1 cellular context compared by ENCODE assay signal in the genomic region with DNA sequence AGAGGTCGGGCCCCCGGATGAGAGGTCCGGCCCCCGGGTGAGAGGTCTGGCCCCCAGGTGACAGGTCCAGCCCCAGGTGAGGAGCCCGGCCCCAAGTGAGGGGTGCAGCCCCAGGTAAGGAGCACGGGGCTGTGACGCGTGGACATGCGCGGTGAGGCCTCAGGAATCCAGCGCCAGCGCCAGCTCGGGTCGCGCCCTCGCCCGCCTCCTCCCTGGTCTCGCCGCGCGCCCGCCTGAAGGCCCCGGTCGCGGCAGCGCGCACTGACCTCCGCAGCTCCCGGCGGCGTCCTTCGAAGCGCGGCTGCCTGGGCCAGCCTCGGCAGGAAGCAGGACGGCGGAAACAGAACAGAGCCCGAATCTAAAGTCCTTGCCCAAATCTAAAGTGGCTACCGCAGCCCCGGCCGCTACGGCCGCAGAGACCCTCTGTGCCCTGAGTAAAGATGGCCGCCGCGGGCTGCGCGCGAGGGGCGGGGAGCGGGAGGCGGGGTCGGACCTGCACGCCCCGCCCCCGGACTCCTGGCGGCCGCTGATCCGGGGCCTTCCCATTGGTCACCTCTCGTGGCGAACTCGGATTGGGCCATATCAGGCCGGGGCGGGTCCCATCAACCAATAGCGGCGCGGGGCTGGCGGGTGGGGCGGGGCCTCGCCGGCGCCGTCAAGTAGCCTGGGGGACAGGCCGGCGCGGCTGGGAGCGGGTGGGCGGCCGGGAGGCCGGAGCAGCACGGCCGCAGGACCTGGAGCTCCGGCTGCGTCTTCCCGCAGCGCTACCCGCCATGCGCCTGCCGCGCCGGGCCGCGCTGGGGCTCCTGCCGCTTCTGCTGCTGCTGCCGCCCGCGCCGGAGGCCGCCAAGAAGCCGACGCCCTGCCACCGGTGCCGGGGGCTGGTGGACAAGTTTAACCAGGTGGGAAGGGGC.
TF ChIP-seq lines count a peak whose summit lies in the region.

Gene ALG12 (minus strand): TSS at position 442 of the 914 bp plus-strand sequence. CDS start 4,673 bp downstream, outside the sequence.
A gene with protein sequence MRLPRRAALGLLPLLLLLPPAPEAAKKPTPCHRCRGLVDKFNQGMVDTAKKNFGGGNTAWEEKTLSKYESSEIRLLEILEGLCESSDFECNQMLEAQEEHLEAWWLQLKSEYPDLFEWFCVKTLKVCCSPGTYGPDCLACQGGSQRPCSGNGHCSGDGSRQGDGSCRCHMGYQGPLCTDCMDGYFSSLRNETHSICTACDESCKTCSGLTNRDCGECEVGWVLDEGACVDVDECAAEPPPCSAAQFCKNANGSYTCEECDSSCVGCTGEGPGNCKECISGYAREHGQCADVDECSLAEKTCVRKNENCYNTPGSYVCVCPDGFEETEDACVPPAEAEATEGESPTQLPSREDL (plus strand): TSS at position 638 of the 914 bp plus-strand sequence. CDS start 136 bp downstream, at position 774.

TF ChIP-seq in HEK293, 187 proteins besides CTCF, POLR2A, EP300 and RAD21 (continued from another document and continues in another):
- TF ChIP-seq, protein P1, sequence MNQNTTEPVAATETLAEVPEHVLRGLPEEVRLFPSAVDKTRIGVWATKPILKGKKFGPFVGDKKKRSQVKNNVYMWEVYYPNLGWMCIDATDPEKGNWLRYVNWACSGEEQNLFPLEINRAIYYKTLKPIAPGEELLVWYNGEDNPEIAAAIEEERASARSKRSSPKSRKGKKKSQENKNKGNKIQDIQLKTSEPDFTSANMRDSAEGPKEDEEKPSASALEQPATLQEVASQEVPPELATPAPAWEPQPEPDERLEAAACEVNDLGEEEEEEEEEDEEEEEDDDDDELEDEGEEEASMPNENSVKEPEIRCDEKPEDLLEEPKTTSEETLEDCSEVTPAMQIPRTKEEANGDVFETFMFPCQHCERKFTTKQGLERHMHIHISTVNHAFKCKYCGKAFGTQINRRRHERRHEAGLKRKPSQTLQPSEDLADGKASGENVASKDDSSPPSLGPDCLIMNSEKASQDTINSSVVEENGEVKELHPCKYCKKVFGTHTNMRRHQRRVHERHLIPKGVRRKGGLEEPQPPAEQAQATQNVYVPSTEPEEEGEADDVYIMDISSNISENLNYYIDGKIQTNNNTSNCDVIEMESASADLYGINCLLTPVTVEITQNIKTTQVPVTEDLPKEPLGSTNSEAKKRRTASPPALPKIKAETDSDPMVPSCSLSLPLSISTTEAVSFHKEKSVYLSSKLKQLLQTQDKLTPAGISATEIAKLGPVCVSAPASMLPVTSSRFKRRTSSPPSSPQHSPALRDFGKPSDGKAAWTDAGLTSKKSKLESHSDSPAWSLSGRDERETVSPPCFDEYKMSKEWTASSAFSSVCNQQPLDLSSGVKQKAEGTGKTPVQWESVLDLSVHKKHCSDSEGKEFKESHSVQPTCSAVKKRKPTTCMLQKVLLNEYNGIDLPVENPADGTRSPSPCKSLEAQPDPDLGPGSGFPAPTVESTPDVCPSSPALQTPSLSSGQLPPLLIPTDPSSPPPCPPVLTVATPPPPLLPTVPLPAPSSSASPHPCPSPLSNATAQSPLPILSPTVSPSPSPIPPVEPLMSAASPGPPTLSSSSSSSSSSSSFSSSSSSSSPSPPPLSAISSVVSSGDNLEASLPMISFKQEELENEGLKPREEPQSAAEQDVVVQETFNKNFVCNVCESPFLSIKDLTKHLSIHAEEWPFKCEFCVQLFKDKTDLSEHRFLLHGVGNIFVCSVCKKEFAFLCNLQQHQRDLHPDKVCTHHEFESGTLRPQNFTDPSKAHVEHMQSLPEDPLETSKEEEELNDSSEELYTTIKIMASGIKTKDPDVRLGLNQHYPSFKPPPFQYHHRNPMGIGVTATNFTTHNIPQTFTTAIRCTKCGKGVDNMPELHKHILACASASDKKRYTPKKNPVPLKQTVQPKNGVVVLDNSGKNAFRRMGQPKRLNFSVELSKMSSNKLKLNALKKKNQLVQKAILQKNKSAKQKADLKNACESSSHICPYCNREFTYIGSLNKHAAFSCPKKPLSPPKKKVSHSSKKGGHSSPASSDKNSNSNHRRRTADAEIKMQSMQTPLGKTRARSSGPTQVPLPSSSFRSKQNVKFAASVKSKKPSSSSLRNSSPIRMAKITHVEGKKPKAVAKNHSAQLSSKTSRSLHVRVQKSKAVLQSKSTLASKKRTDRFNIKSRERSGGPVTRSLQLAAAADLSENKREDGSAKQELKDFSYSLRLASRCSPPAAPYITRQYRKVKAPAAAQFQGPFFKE (tag by site-specific recombination; IDR thresholded peaks at IDR 0.05; ENCODE audit: borderline replicate concordance), result no peak
- TF ChIP-seq ZNF639 (tag by site-specific recombination; IDR thresholded peaks at IDR 0.05) (no peak), ZNF239 (tag by site-specific recombination; IDR thresholded peaks at IDR 0.05) (no peak), MZF1 (tag by site-specific recombination; IDR thresholded peaks at IDR 0.05; ENCODE audit: borderline replicate concordance) (no peak), ZNF544 (tag by site-specific recombination; IDR thresholded peaks at IDR 0.05) (no peak), ZXDB (tag by site-specific recombination; IDR thresholded peaks at IDR 0.05) (peak; percentile 60), ZNF26 (tag by site-specific recombination; IDR thresholded peaks at IDR 0.05) (no peak), ZNF48 (tag by site-specific recombination; IDR thresholded peaks at IDR 0.05) (no peak), SALL2 (tag by site-specific recombination; IDR thresholded peaks at IDR 0.05; ENCODE audit: borderline replicate concordance) (no peak), ZNF169 (tag by site-specific recombination; IDR thresholded peaks at IDR 0.05) (no peak), ZNF510 (tag by site-specific recombination; IDR thresholded peaks at IDR 0.05; ENCODE audit: insufficient replicate concordance) (no peak), ZFP41 (tag by site-specific recombination; IDR thresholded peaks at IDR 0.05; ENCODE audit: borderline replicate concordance) (no peak), REPIN1 (tag by site-specific recombination; IDR thresholded peaks at IDR 0.05; ENCODE audit: low read depth) (no peak), MEIS1 (CRISPR knock-in tag; IDR thresholded peaks at IDR 0.05; ENCODE audit: borderline replicate concordance) (no peak), YY1 (tag by site-specific recombination; IDR thresholded peaks at IDR 0.05) (peak; percentile 96), ZNF133 (tag by site-specific recombination; IDR thresholded peaks at IDR 0.05) (no peak), ZNF202 (tag by site-specific recombination; IDR thresholded peaks at IDR 0.05; ENCODE audit: borderline replicate concordance) (no peak), ZNF561 (tag by site-specific recombination; IDR thresholded peaks at IDR 0.05; ENCODE audit: borderline replicate concordance) (peak; percentile 96), ZBTB8A (tag by site-specific recombination; IDR thresholded peaks at IDR 0.05) (peak; percentile 73; the same call in 1 of the 2 replicates), ZNF302 (tag by site-specific recombination; IDR thresholded peaks at IDR 0.05; ENCODE audit: low read depth) (no peak), ZEB2 (tag by site-specific recombination; IDR thresholded peaks at IDR 0.05) (peak; percentile 75), ZNF501 (tag by site-specific recombination; IDR thresholded peaks at IDR 0.05) (no peak), ZNF398 (tag by site-specific recombination; IDR thresholded peaks at IDR 0.05) (no peak), ZNF768 (tag by site-specific recombination; IDR thresholded peaks at IDR 0.05) (no peak), TCF7L2 (IDR thresholded peaks at IDR 0.05; ENCODE audit: borderline replicate concordance, low read depth, low read length) (no peak), ZNF530 (tag by site-specific recombination; IDR thresholded peaks at IDR 0.05; ENCODE audit: low read depth) (no peak), ZIC2 (tag by site-specific recombination; IDR thresholded peaks at IDR 0.05) (no peak), ZNF626 (tag by site-specific recombination; IDR thresholded peaks at IDR 0.05) (no peak), ZNF311 (tag by site-specific recombination; IDR thresholded peaks at IDR 0.05; ENCODE audit: borderline replicate concordance) (no peak), ZNF677 (tag by site-specific recombination; IDR thresholded peaks at IDR 0.05) (peak; percentile 32; the same call in 1 of the 2 replicates), KLF7 (tag by site-specific recombination; IDR thresholded peaks at IDR 0.05; ENCODE audit: borderline replicate concordance) (no peak), ZNF843 (tag by site-specific recombination; IDR thresholded peaks at IDR 0.05) (no peak), ZNF645 (tag by site-specific recombination; IDR thresholded peaks at IDR 0.05) (no peak), ZNF670 (tag by site-specific recombination; IDR thresholded peaks at IDR 0.05; ENCODE audit: low read depth) (no peak), ZNF571 (tag by site-specific recombination; IDR thresholded peaks at IDR 0.05) (no peak), KLF17 (tag by site-specific recombination; IDR thresholded peaks at IDR 0.05) (peak; percentile 63), EGR2 (tag by site-specific recombination; IDR thresholded peaks at IDR 0.05; ENCODE audit: low read depth) (0 out of 2 replicates have a peak, but pooled peaks have one; percentile 6), SCRT2 (tag by site-specific recombination; IDR thresholded peaks at IDR 0.05) (no peak)
- TF ChIP-seq, protein P2, sequence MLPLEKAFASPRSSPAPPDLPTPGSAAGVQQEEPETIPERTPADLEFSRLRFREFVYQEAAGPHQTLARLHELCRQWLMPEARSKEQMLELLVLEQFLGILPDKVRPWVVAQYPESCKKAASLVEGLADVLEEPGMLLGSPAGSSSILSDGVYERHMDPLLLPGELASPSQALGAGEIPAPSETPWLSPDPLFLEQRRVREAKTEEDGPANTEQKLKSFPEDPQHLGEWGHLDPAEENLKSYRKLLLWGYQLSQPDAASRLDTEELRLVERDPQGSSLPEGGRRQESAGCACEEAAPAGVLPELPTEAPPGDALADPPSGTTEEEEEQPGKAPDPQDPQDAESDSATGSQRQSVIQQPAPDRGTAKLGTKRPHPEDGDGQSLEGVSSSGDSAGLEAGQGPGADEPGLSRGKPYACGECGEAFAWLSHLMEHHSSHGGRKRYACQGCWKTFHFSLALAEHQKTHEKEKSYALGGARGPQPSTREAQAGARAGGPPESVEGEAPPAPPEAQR (tag by site-specific recombination; IDR thresholded peaks at IDR 0.05), result 0 out of 2 replicates have a peak, but pooled peaks have one; percentile 26
- TF ChIP-seq, protein P3, sequence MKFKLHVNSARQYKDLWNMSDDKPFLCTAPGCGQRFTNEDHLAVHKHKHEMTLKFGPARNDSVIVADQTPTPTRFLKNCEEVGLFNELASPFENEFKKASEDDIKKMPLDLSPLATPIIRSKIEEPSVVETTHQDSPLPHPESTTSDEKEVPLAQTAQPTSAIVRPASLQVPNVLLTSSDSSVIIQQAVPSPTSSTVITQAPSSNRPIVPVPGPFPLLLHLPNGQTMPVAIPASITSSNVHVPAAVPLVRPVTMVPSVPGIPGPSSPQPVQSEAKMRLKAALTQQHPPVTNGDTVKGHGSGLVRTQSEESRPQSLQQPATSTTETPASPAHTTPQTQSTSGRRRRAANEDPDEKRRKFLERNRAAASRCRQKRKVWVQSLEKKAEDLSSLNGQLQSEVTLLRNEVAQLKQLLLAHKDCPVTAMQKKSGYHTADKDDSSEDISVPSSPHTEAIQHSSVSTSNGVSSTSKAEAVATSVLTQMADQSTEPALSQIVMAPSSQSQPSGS (tag by site-specific recombination; IDR thresholded peaks at IDR 0.05; ENCODE audit: low read depth), result no peak
